ENCODE assay signal across 1 cellular context in the genomic region with DNA sequence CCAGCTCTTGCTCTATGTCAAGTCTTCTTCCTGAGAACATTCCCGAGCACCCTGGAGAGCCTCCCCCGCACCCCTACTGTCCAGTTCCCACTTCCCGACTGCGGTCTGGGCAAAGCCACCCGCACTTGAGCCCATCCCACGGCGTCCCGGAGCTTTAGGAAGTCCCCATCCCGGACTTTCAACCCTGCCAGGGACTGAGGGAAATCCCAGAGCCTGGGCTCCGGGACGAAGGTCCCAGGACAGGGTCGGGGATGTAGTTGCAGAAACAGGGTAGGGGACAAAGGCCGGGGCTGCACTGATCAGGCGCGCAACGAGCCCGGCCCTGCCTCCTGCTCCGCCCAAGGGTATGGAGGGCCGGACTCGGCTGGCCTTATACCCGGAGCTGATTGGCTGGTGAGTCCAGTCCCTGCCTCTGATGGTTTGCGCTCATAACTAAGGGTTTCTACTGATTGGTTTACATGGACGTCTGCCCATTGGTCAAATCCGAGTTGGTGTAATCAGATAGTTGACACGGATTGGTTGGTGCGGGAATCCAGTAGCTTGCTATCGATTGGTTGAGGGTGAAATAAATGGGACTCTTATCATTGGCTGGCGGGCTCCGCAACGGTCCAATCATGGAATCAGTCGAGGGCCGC.
TF ChIP-seq lines count a peak whose summit lies in the region.

No MANE protein-coding gene starts in this region.

TF ChIP-seq in GM12891, 5 proteins besides CTCF, POLR2A, EP300 and RAD21 (continued from another document):
- 0 out of 2 replicates have a peak, but pooled peaks have one; percentile 30 for TF ChIP-seq SPI1 (IDR thresholded peaks at IDR 0.05; ENCODE audit: low read depth, low read length)
- peak; percentile 79 for TF ChIP-seq POLR2AphosphoS5 (IDR thresholded peaks at IDR 0.05; ENCODE audit: low read depth, low read length)
- no peak for TF ChIP-seq PAX5 (IDR thresholded peaks at IDR 0.05; ENCODE audit: insufficient read depth, low read length, severe bottlenecking)
- peak; percentile 51; the same call in 1 of the 2 replicates for TF ChIP-seq TAF1 (IDR thresholded peaks at IDR 0.05; ENCODE audit: low read depth, low read length)
